15 cellular contexts compared by ENCODE assay signal in genomic region chr3:124520970-124521369, GRCh38.
DNase-seq lines count a peak whose midpoint lies in the region; ATAC-seq and TF ChIP-seq lines count a peak whose summit lies in the region.
"Had no signal": no experiment of that assay in that cellular context is flagged by ENCODE, and none has a peak within 500 bp of the region (broad histone marks: within the 10 kb centered on the region; RNA-seq: fewer than 3 reads in every experiment).

No MANE protein-coding gene starts in this region.

- H3K4me1 Mint-ChIP-seq in endothelial cell (ENCODE audit: unreplicated experiment): no peaks in the 10 kb centered on the region
- H3K4me1 Mint-ChIP-seq: mesothelial cell of epicardium had no signal

- H3K27me3 Mint-ChIP-seq in endothelial cell (ENCODE audit: unreplicated experiment): peaks cover 1% of the 10 kb centered on the region

- H3K9me3 Mint-ChIP-seq in endothelial cell (ENCODE audit: unreplicated experiment): no peaks in the 10 kb centered on the region
- H3K9me3 Mint-ChIP-seq: HFFc6 had no signal

- H3K27ac Mint-ChIP-seq in endothelial cell (ENCODE audit: unreplicated experiment): no peak overlapping the region
- H3K27ac Mint-ChIP-seq: HFFc6, mesothelial cell of epicardium had no signal

- no peak overlapping the region for H3K4me3 Mint-ChIP-seq in endothelial cell (ENCODE audit: unreplicated experiment)
- H3K4me3 Mint-ChIP-seq: HFFc6, mesothelial cell of epicardium had no signal

- DNase-seq in COLO668 (lab: John Stamatoyannopoulos, UW; ENCODE audit: unreplicated experiment): peak; percentile 63
- DNase-seq in M059J (ENCODE audit: low read depth): peak; percentile 50
- DNase-seq in NCI-H345 treated with DMSO at 0.1 percent for 48 hours (lab: John Stamatoyannopoulos, UW; ENCODE audit: unreplicated experiment): peak; percentile 87
- DNase-seq in fibroblast of gingiva (ENCODE audit: low read depth): peak; percentile 15
- no peak for DNase-seq in endothelial cell (ENCODE audit: low spot score)
- no peak for DNase-seq in SIG-M5 (lab: John Stamatoyannopoulos, UW)
- DNase-seq: ACHN; activated naive CD4-positive, alpha-beta T cell treated with Interleukin-2 at 50 U/mL for 16 hours; DND-41; erythroblast; HFFc6; RPMI8226 had no signal

- no peak for ATAC-seq in GM18907 (IDR thresholded peaks at IDR 0.05; ENCODE audit: unreplicated experiment)
- ATAC-seq in HG02642 (IDR thresholded peaks at IDR 0.05; ENCODE audit: poor library complexity, unreplicated experiment): no peak

- no peak for TF ChIP-seq CTCF in endothelial cell (IDR thresholded peaks at IDR 0.05; ENCODE audit: unreplicated experiment)

- peaks cover 10% of the 10 kb centered on the region for H3K36me3 Mint-ChIP-seq in endothelial cell (ENCODE audit: low read depth, unreplicated experiment)

Comparison
In these comparisons a context has a peak if more than half of its experiments do, and no peak if none do; other contexts are left out.
1. DNase-seq: peak in COLO668 (single experiment), M059J (single experiment), NCI-H345 treated with DMSO at 0.1 percent for 48 hours (single experiment) and fibroblast of gingiva (single experiment); none in endothelial cell (single experiment) and SIG-M5 (single experiment).